ENCODE assay signal across 1 cellular context in genomic region chr1:150221552-150221951, GRCh38.
TF ChIP-seq lines count a peak whose summit lies in the region.

No MANE protein-coding gene starts in this region.

TF ChIP-seq in endothelial cell of umbilical vein, 7 proteins besides CTCF, POLR2A, EP300 and RAD21 (continued from another document):
- TF ChIP-seq FOS (IDR thresholded peaks at IDR 0.05; ENCODE audit: borderline replicate concordance, insufficient read depth, low read length) (no peak), EZH2 (IDR thresholded peaks at IDR 0.05; ENCODE audit: borderline replicate concordance, low read depth, low read length, severe bottlenecking) (no peak), GATA2 (IDR thresholded peaks at IDR 0.05; ENCODE audit: insufficient read depth, insufficient read length, low read depth, low read length) (no peak)
TF ChIP-seq in endothelial cell of umbilical vein: peak in this region for 0.
